In the genomic region with DNA sequence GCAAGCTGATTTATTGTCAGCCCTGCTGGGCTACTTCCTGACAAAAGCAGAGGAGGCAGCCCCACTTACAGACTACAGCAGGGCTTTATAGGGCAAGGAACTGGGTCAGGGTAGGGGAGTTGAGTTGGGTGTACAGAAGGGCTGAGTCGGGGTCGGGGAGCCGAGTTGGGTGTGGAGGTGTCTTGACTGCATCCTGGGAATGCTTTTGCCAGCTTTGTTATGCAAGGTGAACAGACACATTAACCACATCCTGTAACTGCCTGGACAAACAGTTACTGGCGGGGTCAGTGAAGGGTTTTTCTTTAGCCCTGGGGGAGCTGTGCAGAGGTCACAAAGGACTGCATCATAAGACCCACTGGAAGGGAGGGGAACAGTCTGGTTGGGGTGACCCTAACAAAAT, we compare ENCODE assay signal across 10 cellular contexts. TPM values are rescaled to one million over a fixed set of nuclear protein-coding genes. Genes with fewer than 3 reads are reported as not detected.
DNase-seq lines count a peak whose midpoint lies in the region; ATAC-seq and TF ChIP-seq lines count a peak whose summit lies in the region.
"Had no signal": no experiment of that assay in that cellular context is flagged by ENCODE, and none has a peak within 500 bp of the region (broad histone marks: within the 10 kb centered on the region; RNA-seq: fewer than 3 reads in every experiment).

No MANE protein-coding gene starts in this region.

- H3K4me2 ChIP-seq in hepatocyte, result no peak overlapping the region

- H2AFZ ChIP-seq in hepatocyte, result no peak overlapping the region

- H3K79me2 ChIP-seq in hepatocyte, result no peaks in the 10 kb centered on the region

- POLR2A ChIA-PET in activated CD4-positive, alpha-beta T cell treated with anti-CD3 and anti-CD28 coated beads, Interleukin-2, amount 10 ng/mL, durations not matched to agents 7 days and 5 days (lab: Charles Lee), result interaction anchor here (0.6 kb wide), 1 partner anchor 289 kb away, joined by 3 read pairs; a partner anchor contains a TSS

- no peak for TF ChIP-seq CTCF in hepatocyte (IDR thresholded peaks at IDR 0.05; ENCODE audit: poor library complexity)

- H3K9me2 ChIP-seq in hepatocyte (replicated peaks; ENCODE audit: insufficient read depth), result no peaks in the 10 kb centered on the region

- WGBS in hepatocyte (ENCODE audit: low lambda C conversion rate, missing lambda C conversion rate), result 71% methylated on average over 4 of the region's 4 CpGs

- peak overlapping the region; percentile 98 for H3K27ac Mint-ChIP-seq in activated CD4-positive, alpha-beta T cell treated with anti-CD3 and anti-CD28 coated beads, Interleukin-2, amount 10 ng/mL, durations not matched to agents 7 days and 5 days
- peak overlapping the region; percentile 81 for H3K27ac Mint-ChIP-seq in stimulated activated memory B cell treated with anti-CD40 and anti-IgM and Interleukin-4, amounts not matched to agents 10 μg/mL and 1 μg/mL and 100 μg/mL, for 72 hours

- peaks cover 48% of the 10 kb centered on the region for H3K9me3 Mint-ChIP-seq in activated CD4-positive, alpha-beta T cell treated with anti-CD3 and anti-CD28 coated beads, Interleukin-2, amount 10 ng/mL, durations not matched to agents 7 days and 5 days
- peaks cover 4% of the 10 kb centered on the region for H3K9me3 Mint-ChIP-seq in stimulated activated memory B cell treated with anti-CD40 and anti-IgM and Interleukin-4, amounts not matched to agents 10 μg/mL and 1 μg/mL and 100 μg/mL, for 72 hours

- ATAC-seq in Right ventricle myocardium superior (ENCODE audit: poor library complexity), result peak; percentile 34
- no peak for ATAC-seq in stimulated activated memory B cell treated with anti-CD40 and anti-IgM and Interleukin-4, amounts not matched to agents 10 μg/mL and 1 μg/mL and 100 μg/mL, for 72 hours

- H3K36me3 Mint-ChIP-seq in activated CD4-positive, alpha-beta T cell treated with anti-CD3 and anti-CD28 coated beads, Interleukin-2, amount 10 ng/mL, durations not matched to agents 7 days and 5 days (ENCODE audit: low read depth), result peaks cover 71% of the 10 kb centered on the region
- peaks cover 9% of the 10 kb centered on the region for H3K36me3 Mint-ChIP-seq in stimulated activated memory B cell treated with anti-CD40 and anti-IgM and Interleukin-4, amounts not matched to agents 10 μg/mL and 1 μg/mL and 100 μg/mL, for 72 hours

- intact Hi-C loops in Right ventricle myocardium superior (cut with DNase I), result no loop called here

- CTCF ChIA-PET in activated CD4-positive, alpha-beta T cell treated with anti-CD3 and anti-CD28 coated beads, Interleukin-2, amount 10 ng/mL, durations not matched to agents 7 days and 5 days (lab: Charles Lee), result interaction anchor here (0.5 to 2.4 kb wide), 6 partner anchors 10 to 186 kb away, joined by 3 to 10 read pairs (median 4); no protein-coding TSS in a partner anchor

- no peaks in the 10 kb centered on the region for H3K4me1 ChIP-seq in hepatocyte (ENCODE audit: insufficient read depth)

- H3K4me3 ChIP-seq in hepatocyte, result no peak overlapping the region
- H3K4me3 ChIP-seq: adrenal gland had no signal

- H3K27me3 ChIP-seq in hepatocyte, result no peaks in the 10 kb centered on the region
- H3K27me3 ChIP-seq: adrenal gland had no signal

- no peaks in the 10 kb centered on the region for H3K9me3 ChIP-seq in hepatocyte (ENCODE audit: low read depth)
- H3K9me3 ChIP-seq: adrenal gland had no signal

- H3K27me3 Mint-ChIP-seq in activated CD4-positive, alpha-beta T cell treated with anti-CD3 and anti-CD28 coated beads, Interleukin-2, amount 10 ng/mL, durations not matched to agents 7 days and 5 days, result no peaks in the 10 kb centered on the region
- no peaks in the 10 kb centered on the region for H3K27me3 Mint-ChIP-seq in stimulated activated memory B cell treated with anti-CD40 and anti-IgM and Interleukin-4, amounts not matched to agents 10 μg/mL and 1 μg/mL and 100 μg/mL, for 72 hours

- H3K36me3 ChIP-seq in hepatocyte (replicated peaks; ENCODE audit: insufficient read depth, low read depth), result no peaks in the 10 kb centered on the region
- H3K36me3 ChIP-seq: adrenal gland had no signal

- no peak overlapping the region for H3K27ac ChIP-seq in hepatocyte

- DNase-seq in activated CD4-positive, alpha-beta T cell treated with anti-CD3 and anti-CD28 coated beads, Interleukin-2, amount 10 ng/mL, durations not matched to agents 7 days and 5 days, result no peak
- no peak for DNase-seq in activated CD4-positive, alpha-beta T cell treated with anti-CD3 and anti-CD28 coated beads, Interleukin-2, amount 50 U/mL, for 48 hours
- DNase-seq in RPMI7951 (ENCODE audit: low read depth), result peak; percentile 21
- DNase-seq in Right ventricle myocardium superior, result peak; percentile 41
- DNase-seq in hepatocyte (ENCODE audit: low spot score), result no peak
- DNase-seq in HPDE6-E6E7 (ENCODE audit: extremely low spot score), result no peak
- DNase-seq in NCI-H2081 (lab: John Stamatoyannopoulos, UW), result no peak
- DNase-seq: NCI-H1092 had no signal

- no peaks in the 10 kb centered on the region for H4K20me1 ChIP-seq in hepatocyte (ENCODE audit: insufficient read depth, poor library complexity, severe bottlenecking)

- no peak overlapping the region for H3K4me3 Mint-ChIP-seq in activated CD4-positive, alpha-beta T cell treated with anti-CD3 and anti-CD28 coated beads, Interleukin-2, amount 10 ng/mL, durations not matched to agents 7 days and 5 days
- no peak overlapping the region for H3K4me3 Mint-ChIP-seq in stimulated activated memory B cell treated with anti-CD40 and anti-IgM and Interleukin-4, amounts not matched to agents 10 μg/mL and 1 μg/mL and 100 μg/mL, for 72 hours

- peaks cover 48% of the 10 kb centered on the region for H3K4me1 Mint-ChIP-seq in activated CD4-positive, alpha-beta T cell treated with anti-CD3 and anti-CD28 coated beads, Interleukin-2, amount 10 ng/mL, durations not matched to agents 7 days and 5 days
- H3K4me1 Mint-ChIP-seq in stimulated activated memory B cell treated with anti-CD40 and anti-IgM and Interleukin-4, amounts not matched to agents 10 μg/mL and 1 μg/mL and 100 μg/mL, for 72 hours, result peaks cover 26% of the 10 kb centered on the region

RNA-seq across cellular contexts. Expression of a gene that starts 39.1 kb away (rescaled TPM):
- 100 to 1,000 TPM; 370 to 405 TPM for total RNA-seq in activated CD4-positive, alpha-beta T cell treated with anti-CD3 and anti-CD28 coated beads, Interleukin-2, amount 10 ng/mL, durations not matched to agents 7 days and 5 days
- total RNA-seq in RPMI7951 (2014; rRNA removed; shearing (Covaris generic)), result not detected in 2 replicates
- total RNA-seq in Right ventricle myocardium superior, result 1.7 TPM
- total RNA-seq in hepatocyte, result not detected in 2 replicates
- not detected in 2 replicates for polyA plus RNA-seq in hepatocyte

RNA-seq across cellular contexts. Expression of a gene that starts 52.1 kb away (rescaled TPM):
- total RNA-seq in activated CD4-positive, alpha-beta T cell treated with anti-CD3 and anti-CD28 coated beads, Interleukin-2, amount 10 ng/mL, durations not matched to agents 7 days and 5 days, result under 1 TPM; 0.27 to 0.31 TPM
- not detected in 2 replicates for total RNA-seq in RPMI7951 (2014; rRNA removed; shearing (Covaris generic))
- total RNA-seq in Right ventricle myocardium superior, result 0.13 TPM
- total RNA-seq in hepatocyte, result 0.03 TPM in 1 of 2 replicates, not detected in the other
- polyA plus RNA-seq in hepatocyte, result not detected in 2 replicates

Comparison
In these comparisons a context has a peak if more than half of its experiments do, and no peak if none do; other contexts are left out.
1. DNase-seq: peak in RPMI7951 (single experiment) and Right ventricle myocardium superior (single experiment); none in activated CD4-positive, alpha-beta T cell treated with anti-CD3 and anti-CD28 coated beads, Interleukin-2, amount 10 ng/mL, durations not matched to agents 7 days and 5 days (single experiment), activated CD4-positive, alpha-beta T cell treated with anti-CD3 and anti-CD28 coated beads, Interleukin-2, amount 50 U/mL, for 48 hours (0 of 2), hepatocyte (single experiment), HPDE6-E6E7 (single experiment) and NCI-H2081 (0 of 2).
2. RNA of a gene that starts 39.1 kb away (total RNA-seq): 370 to 405 TPM in activated CD4-positive, alpha-beta T cell treated with anti-CD3 and anti-CD28 coated beads, Interleukin-2, amount 10 ng/mL, durations not matched to agents 7 days and 5 days; 1.7 TPM in Right ventricle myocardium superior (single experiment), not detected in hepatocyte and not detected in RPMI7951; every median in the first group is over 100 times any median in the second.